11 cellular contexts compared by ENCODE assay signal in the genomic region with DNA sequence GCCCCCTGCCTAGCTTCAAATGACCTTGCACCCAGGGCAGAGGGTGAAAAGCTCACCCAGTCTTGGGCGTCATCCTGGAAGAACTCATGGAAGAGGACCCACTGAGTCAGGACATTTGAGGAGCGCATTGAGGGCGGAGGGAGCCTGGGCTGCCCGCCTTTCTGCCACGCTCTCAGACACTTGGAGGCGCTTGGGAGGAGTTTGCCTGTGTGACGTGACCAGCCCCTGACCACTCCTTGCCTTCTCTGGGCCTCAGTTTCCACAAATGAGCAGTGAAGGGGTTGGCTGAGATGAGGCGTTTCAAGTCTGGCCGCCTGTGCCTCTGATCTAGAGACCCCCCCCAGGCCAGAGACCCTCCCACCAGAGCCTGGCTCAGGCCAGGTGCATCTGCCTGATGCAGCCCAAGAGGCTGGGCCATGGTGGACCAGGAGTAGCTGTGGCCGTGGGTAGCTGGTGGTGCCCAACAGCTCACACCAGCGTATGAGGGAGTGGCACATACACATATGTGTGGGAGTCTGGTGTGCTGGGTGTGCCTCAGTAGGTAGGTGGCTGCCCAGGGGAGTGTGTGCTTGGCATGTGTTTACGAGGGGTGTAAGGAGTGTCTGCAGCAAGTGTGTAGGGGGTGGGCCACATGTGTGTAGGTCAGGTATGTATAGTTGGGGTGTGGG.
DNase-seq lines count a peak whose midpoint lies in the region; ATAC-seq and TF ChIP-seq lines count a peak whose summit lies in the region.
"Had no signal": no experiment of that assay in that cellular context is flagged by ENCODE, and none has a peak within 500 bp of the region (broad histone marks: within the 10 kb centered on the region; RNA-seq: fewer than 3 reads in every experiment).

No MANE protein-coding gene starts in this region.

- no peak overlapping the region for H3K4me3 ChIP-seq in liver (ENCODE audit: low read depth in 1 of 3, low read length in 3 of 3)
- H3K4me3 ChIP-seq: PC-9 had no signal

- CTCF ChIA-PET in T-cell (lab: Charles Lee), result no interaction called here

- H3K9me3 Mint-ChIP-seq in T-cell, result no peaks in the 10 kb centered on the region
- no peaks in the 10 kb centered on the region for H3K9me3 Mint-ChIP-seq in stimulated activated naive B cell treated with anti-CD40 and anti-IgM and Interleukin-4, amounts not matched to agents 10 μg/mL and 1 μg/mL and 100 μg/mL, for 72 hours
- H3K9me3 Mint-ChIP-seq: IgD-negative memory B cell had no signal

- no peak for TF ChIP-seq RAD21 in liver (IDR thresholded peaks at IDR 0.05)

- H3K4me3 Mint-ChIP-seq in T-cell, result peak overlapping the region in 1 of 3 donors; percentile 13
- no peak overlapping the region for H3K4me3 Mint-ChIP-seq in stimulated activated naive B cell treated with anti-CD40 and anti-IgM and Interleukin-4, amounts not matched to agents 10 μg/mL and 1 μg/mL and 100 μg/mL, for 72 hours

- POLR2A ChIA-PET in T-cell (lab: Charles Lee), result interaction anchor here (0.6 to 1.4 kb wide), 2 partner anchors 80 to 87 kb away, joined by 6 to 9 read pairs; a partner anchor contains a TSS

- H3K9me3 ChIP-seq in liver (ENCODE audit: control insufficient read depth in 4 of 4, low read length in 3 of 4), result no peaks in the 10 kb centered on the region

- H3K36me3 Mint-ChIP-seq in T-cell, result no peaks in the 10 kb centered on the region
- no peaks in the 10 kb centered on the region for H3K36me3 Mint-ChIP-seq in stimulated activated naive B cell treated with anti-CD40 and anti-IgM and Interleukin-4, amounts not matched to agents 10 μg/mL and 1 μg/mL and 100 μg/mL, for 72 hours
- H3K36me3 Mint-ChIP-seq: IgD-negative memory B cell had no signal

- H3K4me1 ChIP-seq in liver (ENCODE audit: control insufficient read depth in 4 of 4, insufficient read depth in 4 of 4, low read length in 3 of 4), result peaks cover 20 to 81% (median 63%) of the 10 kb centered on the region in 4 donors

- WGBS in liver, result 88% methylated on average over 12 of the region's 12 CpGs

- no peak overlapping the region for H3K9ac ChIP-seq in liver (ENCODE audit: low read depth in 1 of 2, low read length in 2 of 2)

- TF ChIP-seq CTCF in liver (IDR thresholded peaks at IDR 0.05; ENCODE audit: low read depth, low read length, missing input control), result no peak

- ATAC-seq in T-cell (replicated peaks in 1 of 4) (no peak), GM21529 (IDR thresholded peaks at IDR 0.05; ENCODE audit: unreplicated experiment) (no peak)
- ATAC-seq in stimulated activated naive B cell treated with anti-CD40 and anti-IgM and Interleukin-4, amounts not matched to agents 10 μg/mL and 1 μg/mL and 100 μg/mL, for 72 hours (replicated peaks), result no peak

- H3K27ac ChIP-seq in liver (ENCODE audit: low read depth in 1 of 2, low read length in 2 of 2), result peak overlapping the region; percentile 16 to 86
- H3K27ac ChIP-seq: PC-9 had no signal

- peaks cover 53 to 61% (median 57%) of the 10 kb centered on the region in 3 donors for H3K4me1 Mint-ChIP-seq in T-cell
- peaks cover 16 to 22% of the 10 kb centered on the region in 2 donors for H3K4me1 Mint-ChIP-seq in stimulated activated naive B cell treated with anti-CD40 and anti-IgM and Interleukin-4, amounts not matched to agents 10 μg/mL and 1 μg/mL and 100 μg/mL, for 72 hours

- H3K27me3 ChIP-seq in liver (ENCODE audit: control insufficient read depth in 4 of 4, insufficient read depth in 4 of 4, low read length in 3 of 4), result no peaks in the 10 kb centered on the region

- peak; percentile 0 for DNase-seq in activated naive CD4-positive, alpha-beta T cell treated with Interleukin-2 at 50 U/mL for 16 hours
- no peak for DNase-seq in activated naive CD4-positive, alpha-beta T cell treated with anti-CD3 and anti-CD28 coated beads, Interleukin-2, amount 50 U/mL, for 16 hours
- peak in 1 of 34 experiments; percentile 12 for DNase-seq in T-cell
- no peak for DNase-seq in stimulated activated naive B cell treated with anti-CD40 and anti-IgM and Interleukin-4, amounts not matched to agents 10 μg/mL and 1 μg/mL and 100 μg/mL, for 72 hours
- DNase-seq in AG08395 (ENCODE audit: low spot score), result no peak
- no peak for DNase-seq in NOMO-1 treated with dmso at 0.1 percent for 144 hours (lab: John Stamatoyannopoulos, UW; ENCODE audit: unreplicated experiment)
- DNase-seq: NCI-H1105 had no signal

- no peaks in the 10 kb centered on the region for H3K27me3 Mint-ChIP-seq in T-cell
- H3K27me3 Mint-ChIP-seq in stimulated activated naive B cell treated with anti-CD40 and anti-IgM and Interleukin-4, amounts not matched to agents 10 μg/mL and 1 μg/mL and 100 μg/mL, for 72 hours, result peaks cover 12 to 49% of the 10 kb centered on the region in 2 donors

- H3K27ac Mint-ChIP-seq in T-cell, result peak overlapping the region; percentile 35 to 74
- H3K27ac Mint-ChIP-seq in stimulated activated naive B cell treated with anti-CD40 and anti-IgM and Interleukin-4, amounts not matched to agents 10 μg/mL and 1 μg/mL and 100 μg/mL, for 72 hours, result peak overlapping the region; percentile 45

- H3K36me3 ChIP-seq in liver (ENCODE audit: control insufficient read depth in 4 of 4, insufficient read depth in 3 of 4, low read depth in 1 of 4, low read length in 3 of 4), result no peaks in the 10 kb centered on the region

TF ChIP-seq in liver, 16 proteins besides CTCF, POLR2A, EP300 and RAD21:
- no peak for TF ChIP-seq YY1 (IDR thresholded peaks at IDR 0.05)
- no peak for TF ChIP-seq HNF4A (conservative IDR thresholded peaks at IDR 0.05)
- no peak for TF ChIP-seq SP1 (IDR thresholded peaks at IDR 0.05)
- TF ChIP-seq, protein P1, sequence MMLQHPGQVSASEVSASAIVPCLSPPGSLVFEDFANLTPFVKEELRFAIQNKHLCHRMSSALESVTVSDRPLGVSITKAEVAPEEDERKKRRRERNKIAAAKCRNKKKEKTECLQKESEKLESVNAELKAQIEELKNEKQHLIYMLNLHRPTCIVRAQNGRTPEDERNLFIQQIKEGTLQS (IDR thresholded peaks at IDR 0.05), result no peak
- TF ChIP-seq TAF1 (conservative IDR thresholded peaks at IDR 0.05), result no peak
- TF ChIP-seq, protein P2, sequence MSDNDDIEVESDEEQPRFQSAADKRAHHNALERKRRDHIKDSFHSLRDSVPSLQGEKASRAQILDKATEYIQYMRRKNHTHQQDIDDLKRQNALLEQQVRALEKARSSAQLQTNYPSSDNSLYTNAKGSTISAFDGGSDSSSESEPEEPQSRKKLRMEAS (IDR thresholded peaks at IDR 0.05), result no peak
- TF ChIP-seq, protein P3, sequence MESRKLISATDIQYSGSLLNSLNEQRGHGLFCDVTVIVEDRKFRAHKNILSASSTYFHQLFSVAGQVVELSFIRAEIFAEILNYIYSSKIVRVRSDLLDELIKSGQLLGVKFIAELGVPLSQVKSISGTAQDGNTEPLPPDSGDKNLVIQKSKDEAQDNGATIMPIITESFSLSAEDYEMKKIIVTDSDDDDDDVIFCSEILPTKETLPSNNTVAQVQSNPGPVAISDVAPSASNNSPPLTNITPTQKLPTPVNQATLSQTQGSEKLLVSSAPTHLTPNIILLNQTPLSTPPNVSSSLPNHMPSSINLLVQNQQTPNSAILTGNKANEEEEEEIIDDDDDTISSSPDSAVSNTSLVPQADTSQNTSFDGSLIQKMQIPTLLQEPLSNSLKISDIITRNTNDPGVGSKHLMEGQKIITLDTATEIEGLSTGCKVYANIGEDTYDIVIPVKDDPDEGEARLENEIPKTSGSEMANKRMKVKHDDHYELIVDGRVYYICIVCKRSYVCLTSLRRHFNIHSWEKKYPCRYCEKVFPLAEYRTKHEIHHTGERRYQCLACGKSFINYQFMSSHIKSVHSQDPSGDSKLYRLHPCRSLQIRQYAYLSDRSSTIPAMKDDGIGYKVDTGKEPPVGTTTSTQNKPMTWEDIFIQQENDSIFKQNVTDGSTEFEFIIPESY (IDR thresholded peaks at IDR 0.05), result no peak
- no peak for TF ChIP-seq FOXA1 (IDR thresholded peaks at IDR 0.05)
- TF ChIP-seq HNF4G (IDR thresholded peaks at IDR 0.05), result no peak
